ENCODE assay signal across 1 cellular context in genomic region chr5:180382926-180383325, GRCh38.
TF ChIP-seq lines count a peak whose summit lies in the region.

No MANE protein-coding gene starts in this region.

TF ChIP-seq in H1, 55 proteins besides CTCF, POLR2A, EP300 and RAD21:
- TF ChIP-seq SIX5 (IDR thresholded peaks at IDR 0.05; ENCODE audit: low read depth, low read length) (no peak), BACH1 (IDR thresholded peaks at IDR 0.05; ENCODE audit: low read length) (no peak), SP1 (IDR thresholded peaks at IDR 0.05; ENCODE audit: low read depth, low read length) (no peak), SUZ12 (IDR thresholded peaks at IDR 0.05; ENCODE audit: low read length) (no peak), SIRT6 (IDR thresholded peaks at IDR 0.05; ENCODE audit: low read length) (no peak), NANOG (IDR thresholded peaks at IDR 0.05; ENCODE audit: insufficient read depth, low read depth, low read length, poor library complexity, severe bottlenecking) (no peak), CBX5 (IDR thresholded peaks at IDR 0.05; ENCODE audit: low read depth, low read length) (no peak), TBP (IDR thresholded peaks at IDR 0.05; ENCODE audit: low read depth, low read length) (no peak), YY1 (IDR thresholded peaks at IDR 0.05; ENCODE audit: low read depth, low read length) (no peak), NRF1 (IDR thresholded peaks at IDR 0.05; ENCODE audit: low read depth, low read length) (no peak)
TF ChIP-seq in H1: peak in this region for 0.
